ENCODE assay signal across 9 cellular contexts in genomic region chrX:155262970-155263754, GRCh38. TPM values are rescaled to one million over a fixed set of nuclear protein-coding genes. Genes with fewer than 3 reads are reported as not detected.
DNase-seq lines count a peak whose midpoint lies in the region; ATAC-seq, FAIRE-seq and TF ChIP-seq lines count a peak whose summit lies in the region.
"Had no signal": no experiment of that assay in that cellular context is flagged by ENCODE, and none has a peak within 500 bp of the region (broad histone marks: within the 10 kb centered on the region; RNA-seq: fewer than 3 reads in every experiment).

No MANE protein-coding gene starts in this region.

- no peak for TF ChIP-seq RAD21 in GM12878 (IDR thresholded peaks at IDR 0.05; ENCODE audit: insufficient read depth, low read depth, low read length)

- no peak for FAIRE-seq in GM12878 (lab: Jason Lieb, UNC)

- no peak for TF ChIP-seq POLR2A in GM12878 (IDR thresholded peaks at IDR 0.05; ENCODE audit: low read depth, low read length)

- DNase-seq in DMS53 (lab: John Stamatoyannopoulos, UW), result peak; percentile 23
- no peak for DNase-seq in DMS53 treated with DMSO at 0.1 percent for 48 hours (lab: John Stamatoyannopoulos, UW; ENCODE audit: unreplicated experiment)
- no peak for DNase-seq in GM12878 (ENCODE audit: low read depth, low spot score)
- DNase-seq in SHP77 (lab: John Stamatoyannopoulos, UW), result no peak
- no peak for DNase-seq in DMS79 (lab: John Stamatoyannopoulos, UW)

- peak overlapping the region; percentile 30 to 96 (median 60) for H3K27ac Mint-ChIP-seq in IgD-negative memory B cell

- H3K36me3 ChIP-seq in GM12878 (ENCODE audit: control insufficient read depth in 2 of 2, insufficient read depth in 2 of 2, low read length in 1 of 2), result no peaks in the 10 kb centered on the region
- no peaks in the 10 kb centered on the region for H3K36me3 ChIP-seq in neutrophil

- no peak for TF ChIP-seq EP300 in GM12878 (IDR thresholded peaks at IDR 0.05; ENCODE audit: borderline replicate concordance in 1 of 2, control insufficient read depth in 1 of 2, low read depth in 2 of 2, low read length in 2 of 2)

- TF ChIP-seq CTCF in GM12878 (IDR thresholded peaks at IDR 0.05 in 2 of 3, conservative IDR thresholded peaks at IDR 0.05 in 1 of 3; ENCODE audit: control insufficient read depth in 2 of 3, extremely low read depth in 1 of 3, insufficient read depth in 1 of 3, low read depth in 3 of 3, low read length in 3 of 3) (no peak), neutrophil (IDR thresholded peaks at IDR 0.05) (no peak)

- peaks cover 17% of the 10 kb centered on the region for H3K79me2 ChIP-seq in GM12878 (ENCODE audit: control insufficient read depth, insufficient read depth, low read length)

- ATAC-seq in GM12878 (peak; percentile 63), GM21423 (IDR thresholded peaks at IDR 0.05; ENCODE audit: unreplicated experiment) (no peak)

- intact Hi-C loops in GM12878 (cut with micrococcal nuclease; ENCODE audit: unreplicated experiment), result no loop called here

- H3K27ac ChIP-seq in GM12878 (ENCODE audit: control insufficient read depth, insufficient read depth) (peak overlapping the region; percentile 37), neutrophil (peak overlapping the region; percentile 70)
- H3K27ac ChIP-seq: 22Rv1 had no signal

- H3K27me3 Mint-ChIP-seq in IgD-negative memory B cell, result no peaks in the 10 kb centered on the region

- WGBS in GM12878 (ENCODE audit: insufficient coverage, insufficient replicate concordance, low lambda C conversion rate, missing lambda C conversion rate), result 18% methylated on average over 5 of the region's 5 CpGs

- peak overlapping the region; percentile 65 for H3K9ac ChIP-seq in GM12878 (ENCODE audit: control insufficient read depth, insufficient read depth, low read length)

- H3K9me3 Mint-ChIP-seq in IgD-negative memory B cell, result peaks cover 0 to 3% (median 0%) of the 10 kb centered on the region in 3 donors

- CTCF ChIA-PET in GM12878 (lab: Yijun Ruan, JAX), result interaction anchor here (0.6 kb wide), 1 partner anchor 121 kb away, joined by 3 read pairs; no protein-coding TSS in a partner anchor

- in situ Hi-C loops in GM12878 (cut with MboI), result no loop called here

- peak overlapping the region; percentile 86 to 93 (median 88) for H3K4me3 Mint-ChIP-seq in IgD-negative memory B cell

- RAD21 ChIA-PET in GM12878 (lab: Charles Lee; ENCODE audit: unreplicated experiment), result interaction anchor here (1.2 to 1.8 kb wide), 2 partner anchors 32 to 46 kb away, joined by 3 to 4 read pairs; no protein-coding TSS in a partner anchor

- H3K27me3 ChIP-seq in GM12878 (replicated peaks in 1 of 2; ENCODE audit: control insufficient read depth in 2 of 2, insufficient read depth in 2 of 2, low read length in 1 of 2) (no peaks in the 10 kb centered on the region), neutrophil (no peaks in the 10 kb centered on the region)

- no peaks in the 10 kb centered on the region for H4K20me1 ChIP-seq in GM12878 (ENCODE audit: control insufficient read depth, insufficient read depth)

- peaks cover 2% of the 10 kb centered on the region for H3K36me3 Mint-ChIP-seq in IgD-negative memory B cell

- H3K4me2 ChIP-seq in GM12878 (ENCODE audit: control insufficient read depth, insufficient read depth), result peak overlapping the region; percentile 95

- peak overlapping the region; percentile 82 for H2AFZ ChIP-seq in GM12878 (ENCODE audit: control insufficient read depth, low read depth, low read length)

- peaks cover 8 to 14% (median 11%) of the 10 kb centered on the region in 3 donors for H3K4me1 Mint-ChIP-seq in IgD-negative memory B cell

- SMC1A ChIA-PET in GM12878 (lab: Charles Lee; ENCODE audit: uncharacterized antibody, unreplicated experiment), result no interaction called here

- peak overlapping the region; percentile 56 for H3K4me3 ChIP-seq in GM12878
- peak overlapping the region; percentile 51 to 65 for H3K4me3 ChIP-seq in neutrophil (ENCODE audit: low read depth in 1 of 2, low read length in 1 of 2)

- H3K9me3 ChIP-seq in GM12878 (replicated peaks; ENCODE audit: control insufficient read depth, insufficient read depth, low read length), result no peaks in the 10 kb centered on the region
- H3K9me3 ChIP-seq in neutrophil, result no peaks in the 10 kb centered on the region

- POLR2A ChIA-PET in GM12878 (lab: Charles Lee), result no interaction called here

- no peaks in the 10 kb centered on the region for H3K4me1 ChIP-seq in GM12878 (ENCODE audit: control insufficient read depth, insufficient read depth, low read length)
- H3K4me1 ChIP-seq in neutrophil (ENCODE audit: control insufficient read depth in 1 of 2, insufficient read depth in 1 of 2, low read depth in 1 of 2, low read length in 1 of 2), result peaks cover 10 to 14% of the 10 kb centered on the region in 2 experiments

- no TSS peak for BruUV-seq in GM12878 (replicated peaks; lab: Mats Ljungman, UMichigan)

TF ChIP-seq in GM12878, 131 proteins besides CTCF, POLR2A, EP300 and RAD21:
- TF ChIP-seq KLF5 (IDR thresholded peaks at IDR 0.05; ENCODE audit: partially characterized antibody), result no peak
- no peak for TF ChIP-seq IRF5 (IDR thresholded peaks at IDR 0.05; ENCODE audit: borderline replicate concordance)
- TF ChIP-seq ZZZ3 (IDR thresholded peaks at IDR 0.05; ENCODE audit: control insufficient read depth, insufficient read length, low read depth), result no peak
- TF ChIP-seq FOXK2 (IDR thresholded peaks at IDR 0.05), result no peak
- TF ChIP-seq IKZF2 (IDR thresholded peaks at IDR 0.05), result no peak
- no peak for TF ChIP-seq TCF7 (IDR thresholded peaks at IDR 0.05; ENCODE audit: borderline replicate concordance)
- TF ChIP-seq RCOR1 (conservative IDR thresholded peaks at IDR 0.05; ENCODE audit: low read depth, low read length), result no peak
- no peak for TF ChIP-seq RFX5 (IDR thresholded peaks at IDR 0.05; ENCODE audit: low read depth, low read length)

RNA-seq across cellular contexts. Expression of gene RAB39B, which starts 1.1 kb away (rescaled TPM):
- polyA plus RNA-seq in IgD-negative memory B cell (5.2 TPM), GM12878 (2011; rRNA removed) (5.1 and 7.5 TPM in 2 replicates), GM12878 (2014; fragmentation: Illumina TruSeq; extraction: Trizol) (8.6 and 9.2 TPM in 2 replicates), GM12878 (2014; fragmentation: Nextera tagmentation; extraction: Ambion mirVana) (1 to 10 TPM; 1.6 to 2.9 TPM), GM12878 (2014; rRNA removed) (5.1 and 6.8 TPM in 2 replicates), GM12878 (2016; fragmentation: Nextera tagmentation; extraction: Ambion mirVana) (1 to 10 TPM; 7.2 to 7.9 TPM)
- total RNA-seq in GM12878 (2013; cell fraction: nucleolus; rRNA removed), result 3.1 and 3.3 TPM in 2 replicates
- total RNA-seq in GM12878 (2014; rRNA removed) (7.3 and 7.4 TPM in 2 replicates), GM12878 (2014; rRNA removed; fragmentation: Illumina TruSeq; extraction: Trizol) (6.1 and 6.4 TPM in 2 replicates), GM12878 (2021) (6.5 and 7.6 TPM in 2 replicates)
- 2.3 TPM for polyA plus RNA-seq in GM12878 (2011; ENCODE audit: low read depth)
- polyA plus RNA-seq in GM12878 (2011; cell fraction: cytosol; rRNA removed), result 3.5 and 3.8 TPM in 2 replicates
- 3.6 and 3.9 TPM in 2 replicates for polyA plus RNA-seq in GM12878 (2011; cell fraction: nucleus; rRNA removed)
- polyA plus RNA-seq in GM12878 (2012), result 3.6 and 5.6 TPM in 2 replicates
- 3.4 and 3.8 TPM in 2 replicates for polyA minus RNA-seq in GM12878 (2011; rRNA and poly(A)+ RNA removed)
- polyA minus RNA-seq in GM12878 (2011; cell fraction: cytosol; rRNA and poly(A)+ RNA removed), result 2.0 and 2.4 TPM in 2 replicates
- polyA minus RNA-seq in GM12878 (2011; cell fraction: nucleus; rRNA and poly(A)+ RNA removed), result 4.4 TPM in 2 replicates

RNA-seq across cellular contexts. Expression of gene VBP1, which starts 46.9 kb away (rescaled TPM):
- polyA plus RNA-seq in IgD-negative memory B cell (55.7 TPM), GM12878 (2011; rRNA removed) (81.9 and 155 TPM in 2 replicates), GM12878 (2014; fragmentation: Illumina TruSeq; extraction: Trizol) (107 and 161 TPM in 2 replicates), GM12878 (2014; fragmentation: Nextera tagmentation; extraction: Ambion mirVana) (100 to 1,000 TPM; 140 to 182 TPM), GM12878 (2014; rRNA removed) (40.9 and 56.4 TPM in 2 replicates), GM12878 (2016; fragmentation: Nextera tagmentation; extraction: Ambion mirVana) (100 to 1,000 TPM; 141 to 161 TPM)
- total RNA-seq in GM12878 (2013; cell fraction: nucleolus; rRNA removed), result 13.2 and 14.3 TPM in 2 replicates
- total RNA-seq in GM12878 (2014; rRNA removed) (60.9 and 87.6 TPM in 2 replicates), GM12878 (2014; rRNA removed; fragmentation: Illumina TruSeq; extraction: Trizol) (93.2 and 97.0 TPM in 2 replicates), GM12878 (2021) (67.9 and 71.0 TPM in 2 replicates)
- 27.7 TPM for polyA plus RNA-seq in GM12878 (2011; ENCODE audit: low read depth)
- 26.2 and 29.4 TPM in 2 replicates for polyA plus RNA-seq in GM12878 (2011; cell fraction: cytosol; rRNA removed)
- 25.6 and 28.1 TPM in 2 replicates for polyA plus RNA-seq in GM12878 (2011; cell fraction: nucleus; rRNA removed)
- 37.5 and 51.6 TPM in 2 replicates for polyA plus RNA-seq in GM12878 (2012)
- 32.2 and 36.9 TPM in 2 replicates for polyA minus RNA-seq in GM12878 (2011; rRNA and poly(A)+ RNA removed)
- polyA minus RNA-seq in GM12878 (2011; cell fraction: cytosol; rRNA and poly(A)+ RNA removed), result 9.7 and 16.6 TPM in 2 replicates
- 3.5 and 5.0 TPM in 2 replicates for polyA minus RNA-seq in GM12878 (2011; cell fraction: nucleus; rRNA and poly(A)+ RNA removed)
